ENCODE assay signal across 10 cellular contexts in the genomic region with DNA sequence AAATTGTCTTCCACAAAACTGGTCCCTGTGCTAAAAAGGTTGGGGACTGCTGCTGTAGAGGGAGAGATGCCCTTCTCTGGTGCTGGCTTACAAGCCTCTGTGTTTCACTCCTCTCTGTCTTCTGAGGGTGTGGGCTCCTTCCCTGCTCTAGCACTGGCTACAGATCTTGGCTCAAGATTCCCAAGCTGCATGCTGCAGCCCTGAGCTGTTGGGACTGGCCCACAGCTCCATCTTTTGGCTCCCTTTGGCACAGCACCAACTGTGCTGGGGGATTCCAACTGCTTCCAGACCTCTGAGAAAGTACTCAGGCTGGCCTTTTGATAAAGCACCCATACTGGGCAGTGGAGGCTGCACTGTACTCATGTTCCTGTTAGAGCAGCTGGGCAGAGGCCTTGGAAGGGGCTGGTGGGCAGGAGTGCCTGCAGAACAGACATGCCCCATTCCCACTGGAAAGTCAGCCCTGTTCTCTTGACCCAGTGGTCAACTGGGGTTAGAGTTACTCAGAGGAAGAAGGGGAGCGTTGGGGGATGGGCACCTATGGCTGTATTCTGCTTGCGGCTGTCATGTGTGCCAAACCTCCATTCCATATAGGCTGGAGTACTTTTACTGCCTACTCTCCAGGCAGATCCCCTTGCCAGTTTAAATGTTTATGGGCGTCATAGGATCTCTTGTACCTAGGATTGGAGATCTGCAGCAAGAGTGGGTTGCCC. TPM values are rescaled to one million over a fixed set of nuclear protein-coding genes. Genes with fewer than 3 reads are reported as not detected.
DNase-seq lines count a peak whose midpoint lies in the region; ATAC-seq and TF ChIP-seq lines count a peak whose summit lies in the region.
"Had no signal": no experiment of that assay in that cellular context is flagged by ENCODE, and none has a peak within 500 bp of the region (broad histone marks: within the 10 kb centered on the region; RNA-seq: fewer than 3 reads in every experiment).

No MANE protein-coding gene starts in this region.

- H3K9ac ChIP-seq in fibroblast of lung (ENCODE audit: insufficient read depth, low read length) = no peak overlapping the region

- intact Hi-C loops in Panc1 (cut with micrococcal nuclease; ENCODE audit: unreplicated experiment) = no loop called here

- peak; percentile 32 for TF ChIP-seq CTCF in Panc1 (IDR thresholded peaks at IDR 0.05)
- no peak for TF ChIP-seq CTCF in fibroblast of lung (conservative IDR thresholded peaks at IDR 0.05 in 1 of 2, IDR thresholded peaks at IDR 0.05 in 1 of 2; ENCODE audit: low read depth in 1 of 2, low read length in 2 of 2)

- no TSS peak for BruUV-seq in Panc1 (replicated peaks; lab: Mats Ljungman, UMichigan)

- H3K27ac ChIP-seq in Panc1 (ENCODE audit: low read length) = no peak overlapping the region
- no peak overlapping the region for H3K27ac ChIP-seq in fibroblast of lung (ENCODE audit: insufficient read depth, low read length)

- H3K9me3 ChIP-seq in Panc1 (ENCODE audit: control insufficient read depth, insufficient read depth, low read depth, low read length) (no peaks in the 10 kb centered on the region), fibroblast of lung (ENCODE audit: control insufficient read depth, insufficient read depth, low read depth, low read length) (no peaks in the 10 kb centered on the region)

- no peak overlapping the region for H3K4me3 ChIP-seq in Panc1 (ENCODE audit: low read depth in 2 of 2, low read length in 2 of 2)
- H3K4me3 ChIP-seq in fibroblast of lung (replicated peaks in 1 of 4; ENCODE audit: control extremely low read depth in 1 of 4, insufficient read depth in 1 of 4, low read depth in 3 of 4, low read length in 4 of 4) = no peak overlapping the region

- H2AFZ ChIP-seq in fibroblast of lung (ENCODE audit: low read length) = no peak overlapping the region

- DNase-seq in DMS53 (lab: John Stamatoyannopoulos, UW) = peak; percentile 33
- DNase-seq in DMS53 treated with DMSO at 0.1 percent for 48 hours (lab: John Stamatoyannopoulos, UW; ENCODE audit: unreplicated experiment) = no peak
- DNase-seq in Panc1 (ENCODE audit: low read depth, low spot score) = no peak
- DNase-seq in fibroblast of lung (ENCODE audit: low read depth in 2 of 2) = peak; percentile 30 to 54
- peak; percentile 7 for DNase-seq in retina
- DNase-seq in DMS79 (lab: John Stamatoyannopoulos, UW) = no peak
- DNase-seq: cortex of kidney; stimulated activated CD8-positive, alpha-beta memory T cell treated with anti-CD3 and anti-CD28 coated beads, Interleukin-4, amount 100 ng/mL, for 48 hours had no signal

- H3K36me3 ChIP-seq in Panc1 (ENCODE audit: control insufficient read depth, insufficient read depth, low read length) = no peaks in the 10 kb centered on the region
- H3K36me3 ChIP-seq in fibroblast of lung (ENCODE audit: control insufficient read depth, insufficient read depth, low read length) = no peaks in the 10 kb centered on the region

- POLR2A ChIA-PET in Panc1 (lab: Charles Lee) = no interaction called here

- H3K27me3 ChIP-seq in Panc1 (ENCODE audit: control insufficient read depth, insufficient read depth, low read length) (no peaks in the 10 kb centered on the region), fibroblast of lung (ENCODE audit: control insufficient read depth, insufficient read depth, low read length) (no peaks in the 10 kb centered on the region)

- CTCF ChIA-PET in Panc1 (lab: Charles Lee) = interaction anchor here (0.6 to 1.4 kb wide), 2 partner anchors 53 to 56 kb away, joined by 3 read pairs; a partner anchor contains a TSS

- peaks cover 14% of the 10 kb centered on the region for H3K79me2 ChIP-seq in fibroblast of lung (ENCODE audit: control insufficient read depth, insufficient read depth, low read length)

- ATAC-seq in Panc1 (peak; percentile 77), HG03196 (IDR thresholded peaks at IDR 0.05; ENCODE audit: unreplicated experiment) (no peak), GM21447 (IDR thresholded peaks at IDR 0.05; ENCODE audit: unreplicated experiment) (no peak)

- in situ Hi-C loops in Panc1 (cut with HindIII; ENCODE audit: low pct_unique_long_range_greater_than_20kb, low sequenced_read_pairs) = no loop called here

- no peaks in the 10 kb centered on the region for H4K20me1 ChIP-seq in fibroblast of lung (ENCODE audit: control insufficient read depth, extremely low read depth, insufficient read depth, low read length)

- peaks cover 4% of the 10 kb centered on the region; the same call in 1 of the 2 replicates for H3K4me1 ChIP-seq in Panc1 (ENCODE audit: control insufficient read depth, insufficient read depth, low read length)
- peaks cover 3% of the 10 kb centered on the region for H3K4me1 ChIP-seq in fibroblast of lung (ENCODE audit: control insufficient read depth, extremely low read depth, insufficient read depth, low read length)

- no peak overlapping the region for H3K4me2 ChIP-seq in fibroblast of lung (ENCODE audit: extremely low read depth, insufficient read depth, low read length)

RNA-seq across cellular contexts. Expression of a gene that starts 55.7 kb away (rescaled TPM):
- 35.0 TPM for total RNA-seq in Panc1 (2021; ENCODE audit: unreplicated experiment)
- 26.5 TPM for polyA plus RNA-seq in Panc1 (2012; ENCODE audit: insufficient read length)
- total RNA-seq in fibroblast of lung = 62.4 and 74.5 TPM in 2 replicates
- 35.0 and 37.5 TPM in 2 replicates for polyA plus RNA-seq in fibroblast of lung
- polyA plus RNA-seq in fibroblast of lung (2012) = 25.4 and 26.0 TPM in 2 replicates
- polyA minus RNA-seq in fibroblast of lung (ENCODE audit: low replicate concordance) = 19.6 and 24.5 TPM in 2 replicates

Comparison
In these comparisons a context has a peak if more than half of its experiments do, and no peak if none do; other contexts are left out.
1. DNase-seq: peak in DMS53 (single experiment), fibroblast of lung (2 of 2) and retina (single experiment); none in DMS53 treated with DMSO at 0.1 percent for 48 hours (single experiment), Panc1 (single experiment) and DMS79 (single experiment).